20 cellular contexts compared by ENCODE assay signal in the genomic region with DNA sequence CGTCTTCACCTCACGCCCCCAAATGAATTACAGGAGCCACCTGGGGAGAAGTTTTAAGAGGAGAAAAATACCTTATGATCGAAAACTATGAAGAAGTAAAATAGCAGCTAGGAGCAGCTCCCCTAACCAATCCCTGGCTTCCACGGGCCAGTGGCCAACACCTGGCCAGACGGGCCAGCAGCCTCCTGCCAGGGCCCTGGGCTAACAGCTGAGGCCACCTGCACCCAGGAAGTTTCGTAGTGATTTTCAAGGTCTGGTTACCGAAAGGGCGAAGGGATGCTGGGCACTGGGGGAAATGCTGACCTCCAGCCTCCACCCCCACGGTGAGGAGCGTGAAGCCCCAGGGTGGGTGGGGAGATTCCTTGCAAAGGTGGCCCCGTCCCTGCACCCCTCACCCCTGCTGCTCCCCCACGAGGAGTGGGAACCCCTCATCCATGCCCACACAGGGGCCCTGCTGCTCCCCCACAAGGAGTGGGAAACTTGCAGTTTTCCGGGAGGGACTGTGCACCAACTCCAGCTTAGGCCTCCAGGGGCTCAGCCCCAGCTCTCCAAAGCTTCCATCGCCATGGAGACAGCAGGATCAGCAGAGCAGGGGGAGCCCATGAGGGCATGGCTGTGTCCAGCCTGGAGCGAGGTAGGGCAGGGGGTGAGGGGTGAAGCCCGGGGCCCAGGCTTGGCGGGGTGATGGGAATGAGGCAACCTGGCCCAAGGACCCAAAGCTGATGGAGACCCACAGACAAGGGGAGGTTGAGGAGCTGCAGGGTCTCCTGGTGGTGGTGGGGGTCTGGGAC.
"Had no signal": no experiment of that assay in that cellular context is flagged by ENCODE, and none has a peak within 500 bp of the region (broad histone marks: within the 10 kb centered on the region; RNA-seq: fewer than 3 reads in every experiment).

No MANE protein-coding gene starts in this region.

- H3K27me3 Mint-ChIP-seq: activated CD4-positive, alpha-beta T cell treated with anti-CD3 and anti-CD28 coated beads, Interleukin-2, amount 10 ng/mL, durations not matched to agents 24 days and 14 days; activated naive CD8-positive, alpha-beta T cell treated with anti-CD3 and anti-CD28 coated beads, Interleukin-2, amount 10 ng/mL, durations not matched to agents 7 days and 5 days had no signal

- H3K4me1 Mint-ChIP-seq: activated CD4-positive, alpha-beta T cell treated with anti-CD3 and anti-CD28 coated beads, Interleukin-2, amount 10 ng/mL, durations not matched to agents 24 days and 14 days; activated naive CD8-positive, alpha-beta T cell treated with anti-CD3 and anti-CD28 coated beads, Interleukin-2, amount 10 ng/mL, durations not matched to agents 7 days and 5 days; natural killer cell had no signal

- H3K9me3 Mint-ChIP-seq: activated CD4-positive, alpha-beta T cell treated with anti-CD3 and anti-CD28 coated beads, Interleukin-2, amount 10 ng/mL, durations not matched to agents 24 days and 14 days; activated naive CD8-positive, alpha-beta T cell treated with anti-CD3 and anti-CD28 coated beads, Interleukin-2, amount 10 ng/mL, durations not matched to agents 7 days and 5 days; natural killer cell had no signal

- H3K9me3 ChIP-seq: colonic mucosa, prostate gland, stomach, testis, upper lobe of right lung had no signal

- H3K4me3 Mint-ChIP-seq: activated CD4-positive, alpha-beta T cell treated with anti-CD3 and anti-CD28 coated beads, Interleukin-2, amount 10 ng/mL, durations not matched to agents 24 days and 14 days; activated CD8-positive, alpha-beta T cell treated with anti-CD3 and anti-CD28 coated beads, Interleukin-2, amount 10 ng/mL, durations not matched to agents 7 days and 5 days; activated naive CD8-positive, alpha-beta T cell treated with anti-CD3 and anti-CD28 coated beads, Interleukin-2, amount 10 ng/mL, durations not matched to agents 7 days and 5 days; natural killer cell had no signal

- H3K4me1 ChIP-seq: colonic mucosa, prostate gland, stomach, testis, upper lobe of right lung had no signal

- H3K27ac Mint-ChIP-seq: activated CD4-positive, alpha-beta T cell treated with anti-CD3 and anti-CD28 coated beads, Interleukin-2, amount 10 ng/mL, durations not matched to agents 24 days and 14 days; activated CD8-positive, alpha-beta T cell treated with anti-CD3 and anti-CD28 coated beads, Interleukin-2, amount 10 ng/mL, durations not matched to agents 7 days and 5 days; activated naive CD8-positive, alpha-beta T cell treated with anti-CD3 and anti-CD28 coated beads, Interleukin-2, amount 10 ng/mL, durations not matched to agents 7 days and 5 days; natural killer cell had no signal

- H3K36me3 ChIP-seq: colonic mucosa, prostate gland, stomach, upper lobe of right lung had no signal

- DNase-seq: activated CD4-positive, alpha-beta T cell treated with anti-CD3 and anti-CD28 coated beads, Interleukin-2, amount 10 ng/mL, durations not matched to agents 24 days and 14 days; activated CD4-positive, CD25-positive, alpha-beta regulatory T cell; activated CD8-positive, alpha-beta memory T cell treated with anti-CD3 and anti-CD28 coated beads, Interleukin-2, amount 50 U/mL, for 4 hours; activated CD8-positive, alpha-beta T cell treated with anti-CD3 and anti-CD28 coated beads, Interleukin-2, amount 10 ng/mL, durations not matched to agents 7 days and 5 days; activated gamma-delta T cell treated with Interleukin-2 at 50 U/mL for 16 hours; activated naive CD8-positive, alpha-beta T cell treated with anti-CD3 and anti-CD28 coated beads, Interleukin-2, amount 10 ng/mL, durations not matched to agents 7 days and 5 days; activated T-cell treated with anti-CD3 and anti-CD28 coated beads, Interleukin-2, amount 50 U/mL, for 48 hours; central memory CD4-positive, alpha-beta T cell; colonic mucosa; natural killer cell; right cardiac atrium; stimulated activated CD4-positive, alpha-beta T cell treated with anti-CD3 and anti-CD28 coated beads, Interleukin-4, amount 100 ng/mL, for 24 hours; stomach; testis; upper lobe of right lung had no signal

- H3K27ac ChIP-seq: colonic mucosa, prostate gland, skin epidermis, stomach, testis, upper lobe of right lung had no signal

- H3K36me3 Mint-ChIP-seq: activated naive CD8-positive, alpha-beta T cell treated with anti-CD3 and anti-CD28 coated beads, Interleukin-2, amount 10 ng/mL, durations not matched to agents 7 days and 5 days; brain; natural killer cell had no signal

- H3K27me3 ChIP-seq: colonic mucosa, testis had no signal

- ATAC-seq: activated CD8-positive, alpha-beta T cell treated with anti-CD3 and anti-CD28 coated beads, Interleukin-2, amount 10 ng/mL, durations not matched to agents 7 days and 5 days; esophagus mucosa; left lobe of liver; natural killer cell; right cardiac atrium; upper lobe of right lung had no signal

- H3K4me3 ChIP-seq: colonic mucosa, prostate gland, skin epidermis, stomach, testis, upper lobe of right lung had no signal
